ENCODE assay signal across 1 cellular context in genomic region chr5:132227485-132228240, GRCh38.
A peak's percentile ranks its signal among the peaks of the same experiment; 100 is the strongest.
TF ChIP-seq lines count a peak whose summit lies in the region.

Gene P4HA2 (minus strand): TSS chr5:132227853. CDS start chr5:132218626, 9,227 bp downstream.

TF ChIP-seq in HepG2, 621 proteins besides CTCF, POLR2A, EP300 and RAD21 (continued from another document and continues in another):
- TF ChIP-seq ZNF703 (CRISPR knock-in tag; IDR thresholded peaks at IDR 0.05; ENCODE audit: borderline replicate concordance) = peak; percentile 73; the same call in 1 of the 2 replicates
- TF ChIP-seq ARNTL (CRISPR knock-in tag; IDR thresholded peaks at IDR 0.05) = no peak; the same call in 1 of the 2 replicates
- TF ChIP-seq, protein P1, sequence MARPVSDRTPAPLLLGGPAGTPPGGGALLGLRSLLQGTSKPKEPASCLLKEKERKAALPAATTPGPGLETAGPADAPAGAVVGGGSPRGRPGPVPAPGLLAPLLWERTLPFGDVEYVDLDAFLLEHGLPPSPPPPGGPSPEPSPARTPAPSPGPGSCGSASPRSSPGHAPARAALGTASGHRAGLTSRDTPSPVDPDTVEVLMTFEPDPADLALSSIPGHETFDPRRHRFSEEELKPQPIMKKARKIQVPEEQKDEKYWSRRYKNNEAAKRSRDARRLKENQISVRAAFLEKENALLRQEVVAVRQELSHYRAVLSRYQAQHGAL (CRISPR knock-in tag; IDR thresholded peaks at IDR 0.05; ENCODE audit: not compliant biosample characterization) = no peak
- TF ChIP-seq ZNF792 (CRISPR knock-in tag; IDR thresholded peaks at IDR 0.05) = peak; percentile 40; the same call in 1 of the 2 replicates
- no peak for TF ChIP-seq BRCA1 (CRISPR knock-in tag; IDR thresholded peaks at IDR 0.05)
- no peak for TF ChIP-seq ZSCAN12 (CRISPR knock-in tag; IDR thresholded peaks at IDR 0.05)
- no peak for TF ChIP-seq CHD2 (IDR thresholded peaks at IDR 0.05; ENCODE audit: low read depth, low read length)
- TF ChIP-seq ZC3H13 (CRISPR knock-in tag; IDR thresholded peaks at IDR 0.05) = peak; percentile 70; the same call in 1 of the 2 replicates
- no peak for TF ChIP-seq ZBTB38 (CRISPR knock-in tag; IDR thresholded peaks at IDR 0.05)
- peak; percentile 96 for TF ChIP-seq RBFOX2 (IDR thresholded peaks at IDR 0.05; ENCODE audit: low read depth, low read length)
- no peak for TF ChIP-seq ZNF350 (CRISPR knock-in tag; IDR thresholded peaks at IDR 0.05; ENCODE audit: borderline replicate concordance, low read depth)
- TF ChIP-seq SP2 (CRISPR knock-in tag; IDR thresholded peaks at IDR 0.05) = no peak
- peak; percentile 33; the same call in 1 of the 2 replicates for TF ChIP-seq NFAT5 (CRISPR knock-in tag; IDR thresholded peaks at IDR 0.05)
- TF ChIP-seq ZEB1 (IDR thresholded peaks at IDR 0.05; ENCODE audit: insufficient replicate concordance, low read depth) = peak; percentile 7
- 0 out of 2 replicates have a peak, but pooled peaks have one; percentile 13 for TF ChIP-seq JUN (CRISPR knock-in tag; IDR thresholded peaks at IDR 0.05)
- TF ChIP-seq, protein P2, sequence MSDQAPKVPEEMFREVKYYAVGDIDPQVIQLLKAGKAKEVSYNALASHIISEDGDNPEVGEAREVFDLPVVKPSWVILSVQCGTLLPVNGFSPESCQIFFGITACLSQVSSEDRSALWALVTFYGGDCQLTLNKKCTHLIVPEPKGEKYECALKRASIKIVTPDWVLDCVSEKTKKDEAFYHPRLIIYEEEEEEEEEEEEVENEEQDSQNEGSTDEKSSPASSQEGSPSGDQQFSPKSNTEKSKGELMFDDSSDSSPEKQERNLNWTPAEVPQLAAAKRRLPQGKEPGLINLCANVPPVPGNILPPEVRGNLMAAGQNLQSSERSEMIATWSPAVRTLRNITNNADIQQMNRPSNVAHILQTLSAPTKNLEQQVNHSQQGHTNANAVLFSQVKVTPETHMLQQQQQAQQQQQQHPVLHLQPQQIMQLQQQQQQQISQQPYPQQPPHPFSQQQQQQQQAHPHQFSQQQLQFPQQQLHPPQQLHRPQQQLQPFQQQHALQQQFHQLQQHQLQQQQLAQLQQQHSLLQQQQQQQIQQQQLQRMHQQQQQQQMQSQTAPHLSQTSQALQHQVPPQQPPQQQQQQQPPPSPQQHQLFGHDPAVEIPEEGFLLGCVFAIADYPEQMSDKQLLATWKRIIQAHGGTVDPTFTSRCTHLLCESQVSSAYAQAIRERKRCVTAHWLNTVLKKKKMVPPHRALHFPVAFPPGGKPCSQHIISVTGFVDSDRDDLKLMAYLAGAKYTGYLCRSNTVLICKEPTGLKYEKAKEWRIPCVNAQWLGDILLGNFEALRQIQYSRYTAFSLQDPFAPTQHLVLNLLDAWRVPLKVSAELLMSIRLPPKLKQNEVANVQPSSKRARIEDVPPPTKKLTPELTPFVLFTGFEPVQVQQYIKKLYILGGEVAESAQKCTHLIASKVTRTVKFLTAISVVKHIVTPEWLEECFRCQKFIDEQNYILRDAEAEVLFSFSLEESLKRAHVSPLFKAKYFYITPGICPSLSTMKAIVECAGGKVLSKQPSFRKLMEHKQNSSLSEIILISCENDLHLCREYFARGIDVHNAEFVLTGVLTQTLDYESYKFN (CRISPR knock-in tag; conservative IDR thresholded peaks at IDR 0.05) = no peak; the same call in 1 of the 2 replicates
- no peak for TF ChIP-seq RARG (CRISPR knock-in tag; IDR thresholded peaks at IDR 0.05; ENCODE audit: low read depth)
- TF ChIP-seq, protein P3, sequence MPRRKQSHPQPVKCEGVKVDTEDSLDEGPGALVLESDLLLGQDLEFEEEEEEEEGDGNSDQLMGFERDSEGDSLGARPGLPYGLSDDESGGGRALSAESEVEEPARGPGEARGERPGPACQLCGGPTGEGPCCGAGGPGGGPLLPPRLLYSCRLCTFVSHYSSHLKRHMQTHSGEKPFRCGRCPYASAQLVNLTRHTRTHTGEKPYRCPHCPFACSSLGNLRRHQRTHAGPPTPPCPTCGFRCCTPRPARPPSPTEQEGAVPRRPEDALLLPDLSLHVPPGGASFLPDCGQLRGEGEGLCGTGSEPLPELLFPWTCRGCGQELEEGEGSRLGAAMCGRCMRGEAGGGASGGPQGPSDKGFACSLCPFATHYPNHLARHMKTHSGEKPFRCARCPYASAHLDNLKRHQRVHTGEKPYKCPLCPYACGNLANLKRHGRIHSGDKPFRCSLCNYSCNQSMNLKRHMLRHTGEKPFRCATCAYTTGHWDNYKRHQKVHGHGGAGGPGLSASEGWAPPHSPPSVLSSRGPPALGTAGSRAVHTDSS (CRISPR knock-in tag; conservative IDR thresholded peaks at IDR 0.05) = no peak
- TF ChIP-seq ZFP36L2 (CRISPR knock-in tag; IDR thresholded peaks at IDR 0.05) = no peak
- no peak for TF ChIP-seq ZNF552 (CRISPR knock-in tag; IDR thresholded peaks at IDR 0.05; ENCODE audit: borderline replicate concordance)
- TF ChIP-seq ZNF256 (CRISPR knock-in tag; conservative IDR thresholded peaks at IDR 0.05) = no peak
- 0 out of 2 replicates have a peak, but pooled peaks have one; percentile 34 for TF ChIP-seq ZNF761 (CRISPR knock-in tag; conservative IDR thresholded peaks at IDR 0.05)
- TF ChIP-seq ZNF746 (CRISPR knock-in tag; IDR thresholded peaks at IDR 0.05) = no peak
- no peak for TF ChIP-seq ZNF615 (CRISPR knock-in tag; IDR thresholded peaks at IDR 0.05; ENCODE audit: borderline replicate concordance)
- no peak for TF ChIP-seq ZBTB33 (CRISPR knock-in tag; IDR thresholded peaks at IDR 0.05)
- TF ChIP-seq HNF1B (CRISPR knock-in tag; IDR thresholded peaks at IDR 0.05) = peak; percentile 4; the same call in 1 of the 2 replicates
- peak; percentile 78; the same call in 1 of the 2 replicates for TF ChIP-seq ZNF274 (CRISPR knock-in tag; IDR thresholded peaks at IDR 0.05)
- peak; percentile 74; the same call in 1 of the 2 replicates for TF ChIP-seq ZSCAN21 (CRISPR knock-in tag; IDR thresholded peaks at IDR 0.05; ENCODE audit: borderline replicate concordance)
- peak; percentile 50; the same call in 1 of the 2 replicates for TF ChIP-seq ZNF343 (CRISPR knock-in tag; IDR thresholded peaks at IDR 0.05)
- TF ChIP-seq, protein P4, sequence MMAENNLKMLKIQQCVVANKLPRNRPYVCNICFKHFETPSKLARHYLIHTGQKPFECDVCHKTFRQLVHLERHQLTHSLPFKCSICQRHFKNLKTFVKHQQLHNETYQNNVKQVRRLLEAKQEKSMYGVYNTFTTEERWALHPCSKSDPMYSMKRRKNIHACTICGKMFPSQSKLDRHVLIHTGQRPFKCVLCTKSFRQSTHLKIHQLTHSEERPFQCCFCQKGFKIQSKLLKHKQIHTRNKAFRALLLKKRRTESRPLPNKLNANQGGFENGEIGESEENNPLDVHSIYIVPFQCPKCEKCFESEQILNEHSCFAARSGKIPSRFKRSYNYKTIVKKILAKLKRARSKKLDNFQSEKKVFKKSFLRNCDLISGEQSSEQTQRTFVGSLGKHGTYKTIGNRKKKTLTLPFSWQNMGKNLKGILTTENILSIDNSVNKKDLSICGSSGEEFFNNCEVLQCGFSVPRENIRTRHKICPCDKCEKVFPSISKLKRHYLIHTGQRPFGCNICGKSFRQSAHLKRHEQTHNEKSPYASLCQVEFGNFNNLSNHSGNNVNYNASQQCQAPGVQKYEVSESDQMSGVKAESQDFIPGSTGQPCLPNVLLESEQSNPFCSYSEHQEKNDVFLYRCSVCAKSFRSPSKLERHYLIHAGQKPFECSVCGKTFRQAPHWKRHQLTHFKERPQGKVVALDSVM (CRISPR knock-in tag; IDR thresholded peaks at IDR 0.05) = peak; percentile 60; the same call in 1 of the 2 replicates
- no peak for TF ChIP-seq ZNF879 (CRISPR knock-in tag; IDR thresholded peaks at IDR 0.05)
- 0 out of 2 replicates have a peak, but pooled peaks have one; percentile 60 for TF ChIP-seq ISX (CRISPR knock-in tag; conservative IDR thresholded peaks at IDR 0.05)
- no peak for TF ChIP-seq SNAI1 (CRISPR knock-in tag; IDR thresholded peaks at IDR 0.05; ENCODE audit: borderline replicate concordance)
- no peak for TF ChIP-seq SMAD3 (CRISPR knock-in tag; IDR thresholded peaks at IDR 0.05)
- 0 out of 2 replicates have a peak, but pooled peaks have one; percentile 33 for TF ChIP-seq ARID2 (CRISPR knock-in tag; IDR thresholded peaks at IDR 0.05; ENCODE audit: borderline replicate concordance)
- no peak for TF ChIP-seq JUND (CRISPR knock-in tag; IDR thresholded peaks at IDR 0.05)
- peak; percentile 67; the same call in 1 of the 2 replicates for TF ChIP-seq TAF1 (CRISPR knock-in tag; IDR thresholded peaks at IDR 0.05)
- TF ChIP-seq ZNF121 (CRISPR knock-in tag; IDR thresholded peaks at IDR 0.05) = peak; percentile 58; the same call in 1 of the 2 replicates
- no peak for TF ChIP-seq ZBTB39 (CRISPR knock-in tag; IDR thresholded peaks at IDR 0.05)
- TF ChIP-seq ZBTB2 (CRISPR knock-in tag; IDR thresholded peaks at IDR 0.05; ENCODE audit: low read depth) = peak; percentile 54; the same call in 1 of the 2 replicates
- TF ChIP-seq ZNF124 (CRISPR knock-in tag; IDR thresholded peaks at IDR 0.05) = no peak
- no peak for TF ChIP-seq ZNF263 (CRISPR knock-in tag; IDR thresholded peaks at IDR 0.05)
